ENCODE assay signal across 1 cellular context in the genomic region with DNA sequence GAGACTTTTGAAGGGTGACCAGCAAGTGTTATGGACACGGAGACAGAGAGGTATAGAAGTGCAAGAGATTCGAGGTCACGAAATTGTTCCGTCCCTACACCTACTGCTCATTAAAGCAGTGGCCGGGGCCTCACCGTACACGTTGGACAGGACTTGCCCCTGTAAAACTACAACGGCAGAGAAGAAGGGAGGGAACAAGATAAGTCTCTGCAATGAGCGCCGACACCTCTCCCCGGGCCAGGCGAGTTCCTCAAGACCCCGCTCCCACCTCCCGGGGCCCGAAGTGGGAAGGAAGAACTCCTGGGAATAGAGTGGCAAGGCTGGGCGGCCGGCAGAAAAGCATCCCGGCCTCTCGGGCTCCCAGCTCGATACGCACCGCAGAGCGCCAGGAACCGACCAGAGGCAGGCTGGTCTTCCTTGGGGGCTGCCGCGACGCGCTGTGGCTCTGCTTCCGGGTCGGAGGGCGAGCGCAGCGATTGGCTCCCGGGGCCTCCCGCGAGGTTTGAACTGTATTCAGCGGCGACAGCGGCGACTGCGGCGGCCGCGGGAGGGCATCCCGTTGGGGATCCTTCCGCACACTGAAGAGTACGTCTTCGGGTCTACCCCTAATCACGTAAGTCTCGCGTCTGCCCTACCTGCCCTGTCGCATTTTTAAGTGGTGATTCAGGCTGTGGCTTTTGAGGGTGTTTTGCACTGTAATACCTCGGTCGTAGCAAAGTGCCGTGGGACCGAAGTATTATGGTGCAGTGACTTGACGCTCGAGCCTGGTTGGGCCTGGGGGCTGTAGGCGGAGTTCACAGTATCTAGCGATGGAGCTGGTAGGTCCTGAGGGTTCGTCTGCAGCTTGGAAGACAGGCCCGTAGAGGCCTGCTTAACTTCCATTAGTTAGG.
TF ChIP-seq lines count a peak whose summit lies in the region.

NUP37 (minus strand) TSS at position 441 of the 890 bp plus-strand sequence. CDS start 1,596 bp downstream, outside the sequence.
A gene with protein sequence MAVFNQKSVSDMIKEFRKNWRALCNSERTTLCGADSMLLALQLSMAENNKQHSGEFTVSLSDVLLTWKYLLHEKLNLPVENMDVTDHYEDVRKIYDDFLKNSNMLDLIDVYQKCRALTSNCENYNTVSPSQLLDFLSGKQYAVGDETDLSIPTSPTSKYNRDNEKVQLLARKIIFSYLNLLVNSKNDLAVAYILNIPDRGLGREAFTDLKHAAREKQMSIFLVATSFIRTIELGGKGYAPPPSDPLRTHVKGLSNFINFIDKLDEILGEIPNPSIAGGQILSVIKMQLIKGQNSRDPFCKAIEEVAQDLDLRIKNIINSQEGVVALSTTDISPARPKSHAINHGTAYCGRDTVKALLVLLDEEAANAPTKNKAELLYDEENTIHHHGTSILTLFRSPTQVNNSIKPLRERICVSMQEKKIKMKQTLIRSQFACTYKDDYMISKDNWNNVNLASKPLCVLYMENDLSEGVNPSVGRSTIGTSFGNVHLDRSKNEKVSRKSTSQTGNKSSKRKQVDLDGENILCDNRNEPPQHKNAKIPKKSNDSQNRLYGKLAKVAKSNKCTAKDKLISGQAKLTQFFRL (plus strand): TSS at position 510 of the 890 bp plus-strand sequence. CDS start 3,706 bp downstream, outside the sequence.

TF ChIP-seq in HepG2, 621 proteins besides CTCF, POLR2A, EP300 and RAD21 (continued from another document and continues in another):
- no peak for TF ChIP-seq ATF6 (CRISPR knock-in tag; conservative IDR thresholded peaks at IDR 0.05)
- no peak for TF ChIP-seq ADNP (CRISPR knock-in tag; IDR thresholded peaks at IDR 0.05)
- peak; percentile 43; the same call in 1 of the 2 replicates for TF ChIP-seq TFAP4 (IDR thresholded peaks at IDR 0.05; ENCODE audit: borderline replicate concordance, low read depth)
- TF ChIP-seq PRDM15 (CRISPR knock-in tag; IDR thresholded peaks at IDR 0.05), result no peak
- TF ChIP-seq, protein P1, sequence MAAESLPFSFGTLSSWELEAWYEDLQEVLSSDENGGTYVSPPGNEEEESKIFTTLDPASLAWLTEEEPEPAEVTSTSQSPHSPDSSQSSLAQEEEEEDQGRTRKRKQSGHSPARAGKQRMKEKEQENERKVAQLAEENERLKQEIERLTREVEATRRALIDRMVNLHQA (CRISPR knock-in tag; IDR thresholded peaks at IDR 0.05), result no peak
- no peak for TF ChIP-seq HMG20A (CRISPR knock-in tag; IDR thresholded peaks at IDR 0.05; ENCODE audit: borderline replicate concordance)
- peak; percentile 39; the same call in 1 of the 2 replicates for TF ChIP-seq ZNF629 (CRISPR knock-in tag; conservative IDR thresholded peaks at IDR 0.05)
- TF ChIP-seq SOX5 (CRISPR knock-in tag; IDR thresholded peaks at IDR 0.05; ENCODE audit: borderline replicate concordance), result no peak; the same call in none of the 2 replicates
- peak; percentile 55; the same call in 1 of the 2 replicates for TF ChIP-seq FOXA3 (CRISPR knock-in tag; IDR thresholded peaks at IDR 0.05)
- TF ChIP-seq AGO2 (optimal IDR thresholded peaks at IDR 0.05; ENCODE audit: low read depth, low read length), result peak; percentile 49
- TF ChIP-seq FOXM1 (CRISPR knock-in tag; IDR thresholded peaks at IDR 0.05), result peak; percentile 97
- no peak for TF ChIP-seq JDP2 (CRISPR knock-in tag; IDR thresholded peaks at IDR 0.05; ENCODE audit: borderline replicate concordance)
- no peak for TF ChIP-seq ZNF550 (CRISPR knock-in tag; IDR thresholded peaks at IDR 0.05; ENCODE audit: borderline replicate concordance)
- no peak for TF ChIP-seq TRAFD1 (CRISPR knock-in tag; IDR thresholded peaks at IDR 0.05; ENCODE audit: borderline replicate concordance)
- peak; percentile 97 for TF ChIP-seq KDM2A (CRISPR knock-in tag; IDR thresholded peaks at IDR 0.05; ENCODE audit: borderline replicate concordance, low read depth)
- no peak for TF ChIP-seq CAMTA2 (CRISPR knock-in tag; IDR thresholded peaks at IDR 0.05; ENCODE audit: borderline replicate concordance)
- TF ChIP-seq, protein P2, sequence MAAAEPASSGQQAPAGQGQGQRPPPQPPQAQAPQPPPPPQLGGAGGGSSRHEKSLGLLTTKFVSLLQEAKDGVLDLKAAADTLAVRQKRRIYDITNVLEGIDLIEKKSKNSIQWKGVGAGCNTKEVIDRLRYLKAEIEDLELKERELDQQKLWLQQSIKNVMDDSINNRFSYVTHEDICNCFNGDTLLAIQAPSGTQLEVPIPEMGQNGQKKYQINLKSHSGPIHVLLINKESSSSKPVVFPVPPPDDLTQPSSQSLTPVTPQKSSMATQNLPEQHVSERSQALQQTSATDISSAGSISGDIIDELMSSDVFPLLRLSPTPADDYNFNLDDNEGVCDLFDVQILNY (CRISPR knock-in tag; conservative IDR thresholded peaks at IDR 0.05), result peak; percentile 97
- TF ChIP-seq ZNF740 (CRISPR knock-in tag; IDR thresholded peaks at IDR 0.05), result no peak
- no peak for TF ChIP-seq ZBTB49 (CRISPR knock-in tag; IDR thresholded peaks at IDR 0.05; ENCODE audit: borderline replicate concordance)
- TF ChIP-seq, protein P3, sequence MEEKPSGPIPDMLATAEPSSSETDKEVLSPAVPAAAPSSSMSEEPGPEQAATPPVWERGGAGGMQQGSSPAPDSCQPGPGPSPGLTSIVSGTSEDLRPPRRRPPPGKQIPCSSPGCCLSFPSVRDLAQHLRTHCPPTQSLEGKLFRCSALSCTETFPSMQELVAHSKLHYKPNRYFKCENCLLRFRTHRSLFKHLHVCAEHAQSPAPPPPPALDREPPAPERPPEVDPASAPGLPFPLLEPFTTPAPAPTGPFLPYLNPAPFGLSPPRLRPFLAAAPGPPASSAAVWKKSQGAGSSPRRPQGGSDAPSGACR (CRISPR knock-in tag; IDR thresholded peaks at IDR 0.05), result 0 out of 2 replicates have a peak, but pooled peaks have one; percentile 58
- TF ChIP-seq NAIF1 (CRISPR knock-in tag; IDR thresholded peaks at IDR 0.05; ENCODE audit: borderline replicate concordance), result peak; percentile 90; the same call in 1 of the 2 replicates
- TF ChIP-seq, protein P4, sequence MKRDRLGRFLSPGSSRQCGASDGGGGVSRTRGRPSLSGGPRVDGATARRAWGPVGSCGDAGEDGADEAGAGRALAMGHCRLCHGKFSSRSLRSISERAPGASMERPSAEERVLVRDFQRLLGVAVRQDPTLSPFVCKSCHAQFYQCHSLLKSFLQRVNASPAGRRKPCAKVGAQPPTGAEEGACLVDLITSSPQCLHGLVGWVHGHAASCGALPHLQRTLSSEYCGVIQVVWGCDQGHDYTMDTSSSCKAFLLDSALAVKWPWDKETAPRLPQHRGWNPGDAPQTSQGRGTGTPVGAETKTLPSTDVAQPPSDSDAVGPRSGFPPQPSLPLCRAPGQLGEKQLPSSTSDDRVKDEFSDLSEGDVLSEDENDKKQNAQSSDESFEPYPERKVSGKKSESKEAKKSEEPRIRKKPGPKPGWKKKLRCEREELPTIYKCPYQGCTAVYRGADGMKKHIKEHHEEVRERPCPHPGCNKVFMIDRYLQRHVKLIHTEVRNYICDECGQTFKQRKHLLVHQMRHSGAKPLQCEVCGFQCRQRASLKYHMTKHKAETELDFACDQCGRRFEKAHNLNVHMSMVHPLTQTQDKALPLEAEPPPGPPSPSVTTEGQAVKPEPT (CRISPR knock-in tag; IDR thresholded peaks at IDR 0.05; ENCODE audit: low read depth), result no peak
- no peak for TF ChIP-seq BHLHE40 (IDR thresholded peaks at IDR 0.05; ENCODE audit: low read length)
- TF ChIP-seq IRX3 (CRISPR knock-in tag; IDR thresholded peaks at IDR 0.05; ENCODE audit: borderline replicate concordance, low read depth), result peak; percentile 73; the same call in 1 of the 2 replicates
- TF ChIP-seq PRDM10 (CRISPR knock-in tag; IDR thresholded peaks at IDR 0.05; ENCODE audit: low read depth), result no peak
